Comparison of ENCODE assay signal across 1 cellular context in the genomic region with DNA sequence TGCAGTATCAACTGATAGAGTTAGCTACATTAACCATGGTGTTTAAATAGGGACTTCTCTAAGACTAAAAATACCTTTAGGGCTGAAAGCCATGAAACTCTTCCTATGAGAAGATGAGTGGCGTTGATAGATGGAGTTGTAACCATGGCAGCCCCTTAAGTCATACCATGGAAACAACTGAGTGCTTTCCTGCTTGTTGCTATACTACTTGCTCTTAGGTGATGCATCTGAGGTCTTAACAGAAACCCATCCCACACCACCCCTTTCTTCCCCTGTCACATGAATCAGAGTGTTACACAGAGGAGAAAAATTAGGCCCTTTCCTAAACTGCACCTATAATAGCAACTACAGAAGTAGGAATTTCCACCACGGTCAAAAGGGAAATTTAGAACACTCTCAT.
TF ChIP-seq lines count a peak whose summit lies in the region.

No MANE protein-coding gene starts in this region.

TF ChIP-seq in GM12878, 131 proteins besides CTCF, POLR2A, EP300 and RAD21 (continued from another document and continues in another):
- TF ChIP-seq ZNF687 (IDR thresholded peaks at IDR 0.05) = 0 out of 2 replicates have a peak, but pooled peaks have one; percentile 8
- no peak for TF ChIP-seq SIN3A (IDR thresholded peaks at IDR 0.05; ENCODE audit: low read depth, low read length)
- peak in 1 of 2 experiments; percentile 23; a peak in 1 of 4 replicates for TF ChIP-seq BHLHE40 (IDR thresholded peaks at IDR 0.05; ENCODE audit: borderline replicate concordance in 1 of 2, low read depth in 2 of 2, low read length in 1 of 2)
- TF ChIP-seq, protein P1, sequence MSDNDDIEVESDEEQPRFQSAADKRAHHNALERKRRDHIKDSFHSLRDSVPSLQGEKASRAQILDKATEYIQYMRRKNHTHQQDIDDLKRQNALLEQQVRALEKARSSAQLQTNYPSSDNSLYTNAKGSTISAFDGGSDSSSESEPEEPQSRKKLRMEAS (IDR thresholded peaks at IDR 0.05; ENCODE audit: low read depth, low read length) = no peak
- no peak for TF ChIP-seq RELA (IDR thresholded peaks at IDR 0.05; ENCODE audit: borderline replicate concordance, partially characterized antibody)
- TF ChIP-seq SREBF1 (IDR thresholded peaks at IDR 0.05; ENCODE audit: low read length) = no peak
- TF ChIP-seq NR2C1 (IDR thresholded peaks at IDR 0.05) = no peak
- TF ChIP-seq BCL11A (IDR thresholded peaks at IDR 0.05; ENCODE audit: low read depth, low read length) = no peak
- peak; percentile 27; the same call in 1 of the 2 replicates for TF ChIP-seq IKZF1 (conservative IDR thresholded peaks at IDR 0.05)
- no peak for TF ChIP-seq STAT3 (IDR thresholded peaks at IDR 0.05; ENCODE audit: low read depth, low read length)
- TF ChIP-seq MTA3 (IDR thresholded peaks at IDR 0.05; ENCODE audit: borderline replicate concordance, low read length) = no peak
- no peak for TF ChIP-seq SRF (IDR thresholded peaks at IDR 0.05; ENCODE audit: low read depth in 2 of 2, low read length in 2 of 2)
- TF ChIP-seq ZNF207 (IDR thresholded peaks at IDR 0.05; ENCODE audit: borderline replicate concordance) = no peak
- TF ChIP-seq HSF1 (IDR thresholded peaks at IDR 0.05; ENCODE audit: low read depth, low read length) = no peak
- TF ChIP-seq LARP7 (IDR thresholded peaks at IDR 0.05) = no peak
- TF ChIP-seq POLR2AphosphoS5 (IDR thresholded peaks at IDR 0.05; ENCODE audit: low read length) = no peak
- no peak for TF ChIP-seq ETV6 (conservative IDR thresholded peaks at IDR 0.05 in 1 of 2, IDR thresholded peaks at IDR 0.05 in 1 of 2; ENCODE audit: borderline replicate concordance in 1 of 2, low read depth in 1 of 2)
- TF ChIP-seq HDAC6 (IDR thresholded peaks at IDR 0.05; ENCODE audit: unreplicated experiment) = no peak
- no peak for TF ChIP-seq NR2F1 (conservative IDR thresholded peaks at IDR 0.05)
- TF ChIP-seq RAD51 (IDR thresholded peaks at IDR 0.05) = no peak
- no peak for TF ChIP-seq YBX1 (IDR thresholded peaks at IDR 0.05)
- no peak for TF ChIP-seq ELK1 (IDR thresholded peaks at IDR 0.05; ENCODE audit: low read depth, low read length)
- TF ChIP-seq PKNOX1 (IDR thresholded peaks at IDR 0.05) = peak; percentile 94
- TF ChIP-seq, protein P2, sequence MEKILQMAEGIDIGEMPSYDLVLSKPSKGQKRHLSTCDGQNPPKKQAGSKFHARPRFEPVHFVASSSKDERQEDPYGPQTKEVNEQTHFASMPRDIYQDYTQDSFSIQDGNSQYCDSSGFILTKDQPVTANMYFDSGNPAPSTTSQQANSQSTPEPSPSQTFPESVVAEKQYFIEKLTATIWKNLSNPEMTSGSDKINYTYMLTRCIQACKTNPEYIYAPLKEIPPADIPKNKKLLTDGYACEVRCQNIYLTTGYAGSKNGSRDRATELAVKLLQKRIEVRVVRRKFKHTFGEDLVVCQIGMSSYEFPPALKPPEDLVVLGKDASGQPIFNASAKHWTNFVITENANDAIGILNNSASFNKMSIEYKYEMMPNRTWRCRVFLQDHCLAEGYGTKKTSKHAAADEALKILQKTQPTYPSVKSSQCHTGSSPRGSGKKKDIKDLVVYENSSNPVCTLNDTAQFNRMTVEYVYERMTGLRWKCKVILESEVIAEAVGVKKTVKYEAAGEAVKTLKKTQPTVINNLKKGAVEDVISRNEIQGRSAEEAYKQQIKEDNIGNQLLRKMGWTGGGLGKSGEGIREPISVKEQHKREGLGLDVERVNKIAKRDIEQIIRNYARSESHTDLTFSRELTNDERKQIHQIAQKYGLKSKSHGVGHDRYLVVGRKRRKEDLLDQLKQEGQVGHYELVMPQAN (conservative IDR thresholded peaks at IDR 0.05) = no peak
- no peak for TF ChIP-seq ESRRA (IDR thresholded peaks at IDR 0.05; ENCODE audit: low read length)
- no peak for TF ChIP-seq MXI1 (IDR thresholded peaks at IDR 0.05; ENCODE audit: low read depth, low read length)
- no peak for TF ChIP-seq MTA2 (IDR thresholded peaks at IDR 0.05; ENCODE audit: low read depth)
- no peak for TF ChIP-seq ZZZ3 (IDR thresholded peaks at IDR 0.05; ENCODE audit: control insufficient read depth, insufficient read length, low read depth)
- TF ChIP-seq SP1 (IDR thresholded peaks at IDR 0.05; ENCODE audit: low read depth, low read length) = no peak
- no peak for TF ChIP-seq EGR1 (IDR thresholded peaks at IDR 0.05; ENCODE audit: borderline replicate concordance in 1 of 2, low read depth in 2 of 2, low read length in 2 of 2)
- TF ChIP-seq ZBED1 (IDR thresholded peaks at IDR 0.05; ENCODE audit: borderline replicate concordance) = no peak
- 0 out of 2 replicates have a peak, but pooled peaks have one; percentile 6 for TF ChIP-seq MEF2A (IDR thresholded peaks at IDR 0.05; ENCODE audit: insufficient read depth, low read depth, low read length)
- TF ChIP-seq ZNF384 (IDR thresholded peaks at IDR 0.05; ENCODE audit: borderline replicate concordance, low read depth, low read length) = no peak
- TF ChIP-seq WRNIP1 (IDR thresholded peaks at IDR 0.05; ENCODE audit: borderline replicate concordance, low read depth, low read length) = no peak
- no peak for TF ChIP-seq SUZ12 (IDR thresholded peaks at IDR 0.05; ENCODE audit: unreplicated experiment)
- TF ChIP-seq, protein P3, sequence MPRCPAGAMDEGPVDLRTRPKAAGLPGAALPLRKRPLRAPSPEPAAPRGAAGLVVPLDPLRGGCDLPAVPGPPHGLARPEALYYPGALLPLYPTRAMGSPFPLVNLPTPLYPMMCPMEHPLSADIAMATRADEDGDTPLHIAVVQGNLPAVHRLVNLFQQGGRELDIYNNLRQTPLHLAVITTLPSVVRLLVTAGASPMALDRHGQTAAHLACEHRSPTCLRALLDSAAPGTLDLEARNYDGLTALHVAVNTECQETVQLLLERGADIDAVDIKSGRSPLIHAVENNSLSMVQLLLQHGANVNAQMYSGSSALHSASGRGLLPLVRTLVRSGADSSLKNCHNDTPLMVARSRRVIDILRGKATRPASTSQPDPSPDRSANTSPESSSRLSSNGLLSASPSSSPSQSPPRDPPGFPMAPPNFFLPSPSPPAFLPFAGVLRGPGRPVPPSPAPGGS (IDR thresholded peaks at IDR 0.05; ENCODE audit: borderline replicate concordance, insufficient read depth, low read depth, low read length, poor library complexity, severe bottlenecking) = no peak
- no peak for TF ChIP-seq RCOR1 (conservative IDR thresholded peaks at IDR 0.05; ENCODE audit: low read depth, low read length)
- no peak for TF ChIP-seq CREB1 (IDR thresholded peaks at IDR 0.05; ENCODE audit: low read depth)
- peak; percentile 39 to 59; a peak in 2 of 4 replicates for TF ChIP-seq IKZF2 (IDR thresholded peaks at IDR 0.05)
- no peak for TF ChIP-seq FOXK2 (IDR thresholded peaks at IDR 0.05)
- TF ChIP-seq CHD1 (IDR thresholded peaks at IDR 0.05; ENCODE audit: low read depth, low read length) = no peak
- no peak for TF ChIP-seq ZNF622 (IDR thresholded peaks at IDR 0.05)
- no peak for TF ChIP-seq NR2C2 (IDR thresholded peaks at IDR 0.05; ENCODE audit: borderline replicate concordance, control insufficient read depth, insufficient read length, low read depth)
- TF ChIP-seq NRF1 (conservative IDR thresholded peaks at IDR 0.05; ENCODE audit: low read depth, low read length) = no peak
- no peak for TF ChIP-seq NBN (IDR thresholded peaks at IDR 0.05)
- no peak for TF ChIP-seq PAX8 (IDR thresholded peaks at IDR 0.05)
- TF ChIP-seq, protein P4, sequence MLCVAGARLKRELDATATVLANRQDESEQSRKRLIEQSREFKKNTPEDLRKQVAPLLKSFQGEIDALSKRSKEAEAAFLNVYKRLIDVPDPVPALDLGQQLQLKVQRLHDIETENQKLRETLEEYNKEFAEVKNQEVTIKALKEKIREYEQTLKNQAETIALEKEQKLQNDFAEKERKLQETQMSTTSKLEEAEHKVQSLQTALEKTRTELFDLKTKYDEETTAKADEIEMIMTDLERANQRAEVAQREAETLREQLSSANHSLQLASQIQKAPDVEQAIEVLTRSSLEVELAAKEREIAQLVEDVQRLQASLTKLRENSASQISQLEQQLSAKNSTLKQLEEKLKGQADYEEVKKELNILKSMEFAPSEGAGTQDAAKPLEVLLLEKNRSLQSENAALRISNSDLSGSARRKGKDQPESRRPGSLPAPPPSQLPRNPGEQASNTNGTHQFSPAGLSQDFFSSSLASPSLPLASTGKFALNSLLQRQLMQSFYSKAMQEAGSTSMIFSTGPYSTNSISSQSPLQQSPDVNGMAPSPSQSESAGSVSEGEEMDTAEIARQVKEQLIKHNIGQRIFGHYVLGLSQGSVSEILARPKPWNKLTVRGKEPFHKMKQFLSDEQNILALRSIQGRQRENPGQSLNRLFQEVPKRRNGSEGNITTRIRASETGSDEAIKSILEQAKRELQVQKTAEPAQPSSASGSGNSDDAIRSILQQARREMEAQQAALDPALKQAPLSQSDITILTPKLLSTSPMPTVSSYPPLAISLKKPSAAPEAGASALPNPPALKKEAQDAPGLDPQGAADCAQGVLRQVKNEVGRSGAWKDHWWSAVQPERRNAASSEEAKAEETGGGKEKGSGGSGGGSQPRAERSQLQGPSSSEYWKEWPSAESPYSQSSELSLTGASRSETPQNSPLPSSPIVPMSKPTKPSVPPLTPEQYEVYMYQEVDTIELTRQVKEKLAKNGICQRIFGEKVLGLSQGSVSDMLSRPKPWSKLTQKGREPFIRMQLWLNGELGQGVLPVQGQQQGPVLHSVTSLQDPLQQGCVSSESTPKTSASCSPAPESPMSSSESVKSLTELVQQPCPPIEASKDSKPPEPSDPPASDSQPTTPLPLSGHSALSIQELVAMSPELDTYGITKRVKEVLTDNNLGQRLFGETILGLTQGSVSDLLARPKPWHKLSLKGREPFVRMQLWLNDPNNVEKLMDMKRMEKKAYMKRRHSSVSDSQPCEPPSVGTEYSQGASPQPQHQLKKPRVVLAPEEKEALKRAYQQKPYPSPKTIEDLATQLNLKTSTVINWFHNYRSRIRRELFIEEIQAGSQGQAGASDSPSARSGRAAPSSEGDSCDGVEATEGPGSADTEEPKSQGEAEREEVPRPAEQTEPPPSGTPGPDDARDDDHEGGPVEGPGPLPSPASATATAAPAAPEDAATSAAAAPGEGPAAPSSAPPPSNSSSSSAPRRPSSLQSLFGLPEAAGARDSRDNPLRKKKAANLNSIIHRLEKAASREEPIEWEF (IDR thresholded peaks at IDR 0.05; ENCODE audit: insufficient replicate concordance, low read depth, low read length) = no peak
- no peak for TF ChIP-seq POLR2AphosphoS2 (IDR thresholded peaks at IDR 0.05; ENCODE audit: low read depth, low read length)
- no peak for TF ChIP-seq SMARCA5 (IDR thresholded peaks at IDR 0.05)
- no peak for TF ChIP-seq CBFB (IDR thresholded peaks at IDR 0.05; ENCODE audit: low read depth)
- TF ChIP-seq ZNF217 (IDR thresholded peaks at IDR 0.05) = no peak
- TF ChIP-seq NFXL1 (IDR thresholded peaks at IDR 0.05; ENCODE audit: borderline replicate concordance) = no peak
